In the genomic region with DNA sequence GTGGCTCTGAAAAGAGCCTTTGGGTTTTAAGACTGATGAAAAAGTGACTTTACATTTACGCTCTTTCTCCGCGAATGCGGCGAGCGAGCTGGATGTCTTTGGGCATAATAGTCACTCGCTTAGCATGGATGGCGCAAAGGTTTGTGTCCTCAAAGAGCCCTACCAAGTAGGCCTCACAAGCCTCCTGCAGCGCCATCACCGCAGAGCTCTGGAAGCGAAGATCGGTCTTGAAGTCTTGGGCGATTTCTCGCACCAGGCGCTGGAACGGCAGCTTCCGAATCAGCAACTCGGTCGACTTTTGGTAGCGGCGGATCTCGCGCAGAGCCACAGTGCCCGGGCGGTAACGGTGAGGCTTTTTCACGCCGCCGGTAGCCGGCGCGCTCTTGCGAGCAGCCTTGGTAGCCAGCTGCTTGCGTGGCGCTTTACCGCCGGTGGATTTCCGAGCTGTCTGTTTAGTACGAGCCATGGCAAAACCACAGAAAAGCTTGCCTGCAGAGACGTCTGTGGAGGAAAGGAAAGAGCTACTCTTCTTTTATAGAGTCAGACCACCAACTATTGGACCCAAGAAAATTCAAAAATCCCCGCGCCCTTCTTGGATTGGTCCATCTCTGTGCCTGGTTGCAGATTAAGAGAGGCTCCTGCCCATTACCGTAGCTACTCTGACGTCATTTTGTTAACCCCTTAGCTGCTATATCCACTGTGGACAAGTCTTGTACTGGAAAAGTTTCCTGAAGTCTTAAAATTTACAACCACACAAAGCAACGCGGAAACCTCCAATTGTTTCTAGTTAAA, we compare ENCODE assay signal across 1 cellular context.
TF ChIP-seq lines count a peak whose summit lies in the region.

No MANE protein-coding gene starts in this region.

TF ChIP-seq in HepG2, 621 proteins besides CTCF, POLR2A, EP300 and RAD21 (continued from another document and continues in another):
- TF ChIP-seq, protein P1, sequence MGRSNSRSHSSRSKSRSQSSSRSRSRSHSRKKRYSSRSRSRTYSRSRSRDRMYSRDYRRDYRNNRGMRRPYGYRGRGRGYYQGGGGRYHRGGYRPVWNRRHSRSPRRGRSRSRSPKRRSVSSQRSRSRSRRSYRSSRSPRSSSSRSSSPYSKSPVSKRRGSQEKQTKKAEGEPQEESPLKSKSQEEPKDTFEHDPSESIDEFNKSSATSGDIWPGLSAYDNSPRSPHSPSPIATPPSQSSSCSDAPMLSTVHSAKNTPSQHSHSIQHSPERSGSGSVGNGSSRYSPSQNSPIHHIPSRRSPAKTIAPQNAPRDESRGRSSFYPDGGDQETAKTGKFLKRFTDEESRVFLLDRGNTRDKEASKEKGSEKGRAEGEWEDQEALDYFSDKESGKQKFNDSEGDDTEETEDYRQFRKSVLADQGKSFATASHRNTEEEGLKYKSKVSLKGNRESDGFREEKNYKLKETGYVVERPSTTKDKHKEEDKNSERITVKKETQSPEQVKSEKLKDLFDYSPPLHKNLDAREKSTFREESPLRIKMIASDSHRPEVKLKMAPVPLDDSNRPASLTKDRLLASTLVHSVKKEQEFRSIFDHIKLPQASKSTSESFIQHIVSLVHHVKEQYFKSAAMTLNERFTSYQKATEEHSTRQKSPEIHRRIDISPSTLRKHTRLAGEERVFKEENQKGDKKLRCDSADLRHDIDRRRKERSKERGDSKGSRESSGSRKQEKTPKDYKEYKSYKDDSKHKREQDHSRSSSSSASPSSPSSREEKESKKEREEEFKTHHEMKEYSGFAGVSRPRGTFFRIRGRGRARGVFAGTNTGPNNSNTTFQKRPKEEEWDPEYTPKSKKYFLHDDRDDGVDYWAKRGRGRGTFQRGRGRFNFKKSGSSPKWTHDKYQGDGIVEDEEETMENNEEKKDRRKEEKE (IDR thresholded peaks at IDR 0.05), result no peak
- peak; percentile 100 for TF ChIP-seq RBM22 (optimal IDR thresholded peaks at IDR 0.05; ENCODE audit: low read length)
- TF ChIP-seq TBL1XR1 (IDR thresholded peaks at IDR 0.05; ENCODE audit: borderline replicate concordance, low read length, partially characterized antibody), result peak; percentile 74
- TF ChIP-seq ZSCAN5A (CRISPR knock-in tag; IDR thresholded peaks at IDR 0.05; ENCODE audit: borderline replicate concordance), result no peak
- TF ChIP-seq FOXC1 (CRISPR knock-in tag; IDR thresholded peaks at IDR 0.05; ENCODE audit: borderline replicate concordance), result peak; percentile 86; the same call in 1 of the 2 replicates
- peak; percentile 90 for TF ChIP-seq ZKSCAN1 (IDR thresholded peaks at IDR 0.05; ENCODE audit: low read length)
- TF ChIP-seq ZNF556 (CRISPR knock-in tag; IDR thresholded peaks at IDR 0.05; ENCODE audit: borderline replicate concordance), result peak; percentile 64
- TF ChIP-seq, protein P2, sequence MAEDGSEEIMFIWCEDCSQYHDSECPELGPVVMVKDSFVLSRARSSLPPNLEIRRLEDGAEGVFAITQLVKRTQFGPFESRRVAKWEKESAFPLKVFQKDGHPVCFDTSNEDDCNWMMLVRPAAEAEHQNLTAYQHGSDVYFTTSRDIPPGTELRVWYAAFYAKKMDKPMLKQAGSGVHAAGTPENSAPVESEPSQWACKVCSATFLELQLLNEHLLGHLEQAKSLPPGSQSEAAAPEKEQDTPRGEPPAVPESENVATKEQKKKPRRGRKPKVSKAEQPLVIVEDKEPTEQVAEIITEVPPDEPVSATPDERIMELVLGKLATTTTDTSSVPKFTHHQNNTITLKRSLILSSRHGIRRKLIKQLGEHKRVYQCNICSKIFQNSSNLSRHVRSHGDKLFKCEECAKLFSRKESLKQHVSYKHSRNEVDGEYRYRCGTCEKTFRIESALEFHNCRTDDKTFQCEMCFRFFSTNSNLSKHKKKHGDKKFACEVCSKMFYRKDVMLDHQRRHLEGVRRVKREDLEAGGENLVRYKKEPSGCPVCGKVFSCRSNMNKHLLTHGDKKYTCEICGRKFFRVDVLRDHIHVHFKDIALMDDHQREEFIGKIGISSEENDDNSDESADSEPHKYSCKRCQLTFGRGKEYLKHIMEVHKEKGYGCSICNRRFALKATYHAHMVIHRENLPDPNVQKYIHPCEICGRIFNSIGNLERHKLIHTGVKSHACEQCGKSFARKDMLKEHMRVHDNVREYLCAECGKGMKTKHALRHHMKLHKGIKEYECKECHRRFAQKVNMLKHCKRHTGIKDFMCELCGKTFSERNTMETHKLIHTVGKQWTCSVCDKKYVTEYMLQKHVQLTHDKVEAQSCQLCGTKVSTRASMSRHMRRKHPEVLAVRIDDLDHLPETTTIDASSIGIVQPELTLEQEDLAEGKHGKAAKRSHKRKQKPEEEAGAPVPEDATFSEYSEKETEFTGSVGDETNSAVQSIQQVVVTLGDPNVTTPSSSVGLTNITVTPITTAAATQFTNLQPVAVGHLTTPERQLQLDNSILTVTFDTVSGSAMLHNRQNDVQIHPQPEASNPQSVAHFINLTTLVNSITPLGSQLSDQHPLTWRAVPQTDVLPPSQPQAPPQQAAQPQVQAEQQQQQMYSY (CRISPR knock-in tag; IDR thresholded peaks at IDR 0.05), result peak; percentile 72
- TF ChIP-seq, protein P3, sequence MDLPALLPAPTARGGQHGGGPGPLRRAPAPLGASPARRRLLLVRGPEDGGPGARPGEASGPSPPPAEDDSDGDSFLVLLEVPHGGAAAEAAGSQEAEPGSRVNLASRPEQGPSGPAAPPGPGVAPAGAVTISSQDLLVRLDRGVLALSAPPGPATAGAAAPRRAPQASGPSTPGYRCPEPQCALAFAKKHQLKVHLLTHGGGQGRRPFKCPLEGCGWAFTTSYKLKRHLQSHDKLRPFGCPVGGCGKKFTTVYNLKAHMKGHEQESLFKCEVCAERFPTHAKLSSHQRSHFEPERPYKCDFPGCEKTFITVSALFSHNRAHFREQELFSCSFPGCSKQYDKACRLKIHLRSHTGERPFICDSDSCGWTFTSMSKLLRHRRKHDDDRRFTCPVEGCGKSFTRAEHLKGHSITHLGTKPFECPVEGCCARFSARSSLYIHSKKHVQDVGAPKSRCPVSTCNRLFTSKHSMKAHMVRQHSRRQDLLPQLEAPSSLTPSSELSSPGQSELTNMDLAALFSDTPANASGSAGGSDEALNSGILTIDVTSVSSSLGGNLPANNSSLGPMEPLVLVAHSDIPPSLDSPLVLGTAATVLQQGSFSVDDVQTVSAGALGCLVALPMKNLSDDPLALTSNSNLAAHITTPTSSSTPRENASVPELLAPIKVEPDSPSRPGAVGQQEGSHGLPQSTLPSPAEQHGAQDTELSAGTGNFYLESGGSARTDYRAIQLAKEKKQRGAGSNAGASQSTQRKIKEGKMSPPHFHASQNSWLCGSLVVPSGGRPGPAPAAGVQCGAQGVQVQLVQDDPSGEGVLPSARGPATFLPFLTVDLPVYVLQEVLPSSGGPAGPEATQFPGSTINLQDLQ (CRISPR knock-in tag; IDR thresholded peaks at IDR 0.05), result peak; percentile 94; the same call in 1 of the 2 replicates
- TF ChIP-seq ZNF616 (CRISPR knock-in tag; IDR thresholded peaks at IDR 0.05; ENCODE audit: low read depth), result peak; percentile 31; the same call in 1 of the 2 replicates
- no peak for TF ChIP-seq CERS6 (CRISPR knock-in tag; IDR thresholded peaks at IDR 0.05)
- TF ChIP-seq PCBP2 (optimal IDR thresholded peaks at IDR 0.05; ENCODE audit: low read depth, low read length, poor library complexity, severe bottlenecking), result no peak
- TF ChIP-seq ZSCAN29 (CRISPR knock-in tag; conservative IDR thresholded peaks at IDR 0.05), result peak; percentile 86; the same call in 1 of the 2 replicates
- TF ChIP-seq, protein P4, sequence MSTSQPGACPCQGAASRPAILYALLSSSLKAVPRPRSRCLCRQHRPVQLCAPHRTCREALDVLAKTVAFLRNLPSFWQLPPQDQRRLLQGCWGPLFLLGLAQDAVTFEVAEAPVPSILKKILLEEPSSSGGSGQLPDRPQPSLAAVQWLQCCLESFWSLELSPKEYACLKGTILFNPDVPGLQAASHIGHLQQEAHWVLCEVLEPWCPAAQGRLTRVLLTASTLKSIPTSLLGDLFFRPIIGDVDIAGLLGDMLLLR (CRISPR knock-in tag; IDR thresholded peaks at IDR 0.05), result peak; percentile 95
- no peak; the same call in 1 of the 2 replicates for TF ChIP-seq TEAD2 (CRISPR knock-in tag; IDR thresholded peaks at IDR 0.05)
- TF ChIP-seq EEA1 (CRISPR knock-in tag; IDR thresholded peaks at IDR 0.05; ENCODE audit: borderline replicate concordance), result peak; percentile 69; the same call in 1 of the 2 replicates
- TF ChIP-seq TP53 (CRISPR knock-in tag; conservative IDR thresholded peaks at IDR 0.05), result peak; percentile 65
- TF ChIP-seq KDM3A (CRISPR knock-in tag; IDR thresholded peaks at IDR 0.05; ENCODE audit: low read depth), result peak; percentile 49; the same call in 1 of the 2 replicates
- peak; percentile 100 for TF ChIP-seq AGO2 (optimal IDR thresholded peaks at IDR 0.05; ENCODE audit: low read depth, low read length)
- TF ChIP-seq ZBTB44 (CRISPR knock-in tag; IDR thresholded peaks at IDR 0.05), result peak; percentile 21; the same call in 1 of the 2 replicates
- peak; percentile 83 for TF ChIP-seq MTF1 (CRISPR knock-in tag; IDR thresholded peaks at IDR 0.05)
- TF ChIP-seq ZNF850 (CRISPR knock-in tag; conservative IDR thresholded peaks at IDR 0.05), result no peak; the same call in 1 of the 2 replicates
- peak; percentile 92; the same call in 1 of the 2 replicates for TF ChIP-seq ZNF543 (CRISPR knock-in tag; IDR thresholded peaks at IDR 0.05)
- no peak for TF ChIP-seq TRAFD1 (CRISPR knock-in tag; IDR thresholded peaks at IDR 0.05; ENCODE audit: borderline replicate concordance)
- TF ChIP-seq KLF6 (CRISPR knock-in tag; IDR thresholded peaks at IDR 0.05), result peak; percentile 43; the same call in 1 of the 2 replicates
- TF ChIP-seq, protein P5, sequence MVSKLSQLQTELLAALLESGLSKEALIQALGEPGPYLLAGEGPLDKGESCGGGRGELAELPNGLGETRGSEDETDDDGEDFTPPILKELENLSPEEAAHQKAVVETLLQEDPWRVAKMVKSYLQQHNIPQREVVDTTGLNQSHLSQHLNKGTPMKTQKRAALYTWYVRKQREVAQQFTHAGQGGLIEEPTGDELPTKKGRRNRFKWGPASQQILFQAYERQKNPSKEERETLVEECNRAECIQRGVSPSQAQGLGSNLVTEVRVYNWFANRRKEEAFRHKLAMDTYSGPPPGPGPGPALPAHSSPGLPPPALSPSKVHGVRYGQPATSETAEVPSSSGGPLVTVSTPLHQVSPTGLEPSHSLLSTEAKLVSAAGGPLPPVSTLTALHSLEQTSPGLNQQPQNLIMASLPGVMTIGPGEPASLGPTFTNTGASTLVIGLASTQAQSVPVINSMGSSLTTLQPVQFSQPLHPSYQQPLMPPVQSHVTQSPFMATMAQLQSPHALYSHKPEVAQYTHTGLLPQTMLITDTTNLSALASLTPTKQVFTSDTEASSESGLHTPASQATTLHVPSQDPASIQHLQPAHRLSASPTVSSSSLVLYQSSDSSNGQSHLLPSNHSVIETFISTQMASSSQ (IDR thresholded peaks at IDR 0.05; ENCODE audit: low read depth), result peak; percentile 76
- TF ChIP-seq, protein P5 (CRISPR knock-in tag; IDR thresholded peaks at IDR 0.05; ENCODE audit: borderline replicate concordance), result peak; percentile 80
- TF ChIP-seq NR3C1 (CRISPR knock-in tag; IDR thresholded peaks at IDR 0.05), result no peak
- TF ChIP-seq CHD4 (IDR thresholded peaks at IDR 0.05; ENCODE audit: borderline replicate concordance, low read length), result no peak; the same call in 1 of the 2 replicates
